19 cellular contexts compared by ENCODE assay signal in the genomic region with DNA sequence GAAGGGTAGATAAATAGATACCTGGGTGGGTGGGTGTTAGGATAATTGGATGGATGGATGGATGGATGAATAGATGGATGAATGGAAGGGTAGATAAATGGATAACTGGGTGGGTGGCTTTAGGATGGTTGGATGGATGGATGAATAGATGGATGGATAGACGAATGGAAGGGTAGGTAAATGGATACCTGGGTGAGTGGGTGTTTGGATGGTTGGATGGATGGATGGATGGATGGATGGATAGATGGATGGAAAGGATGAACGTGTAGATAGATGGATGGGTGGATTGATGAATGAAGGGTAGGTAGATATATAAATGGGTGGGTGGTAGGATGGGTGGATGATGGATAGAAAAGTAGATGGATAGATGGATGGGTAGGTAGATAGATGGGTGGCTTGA. TPM values are rescaled to one million over a fixed set of nuclear protein-coding genes. Genes with fewer than 3 reads are reported as not detected.
DNase-seq lines count a peak whose midpoint lies in the region; ATAC-seq, FAIRE-seq and TF ChIP-seq lines count a peak whose summit lies in the region.
"Had no signal": no experiment of that assay in that cellular context is flagged by ENCODE, and none has a peak within 500 bp of the region (broad histone marks: within the 10 kb centered on the region; RNA-seq: fewer than 3 reads in every experiment).

No MANE protein-coding gene starts in this region.

- no peak overlapping the region for H2BK20ac ChIP-seq in H1 (ENCODE audit: low read length)

- peak overlapping the region; percentile 37 for H3K56ac ChIP-seq in H1 (replicated peaks; ENCODE audit: insufficient read length, low read depth, low read length)

- H3K27ac ChIP-seq in right lobe of liver (peak overlapping the region in 2 of 3 donors; percentile 91 to 92), HepG2 (ENCODE audit: extremely low read length, insufficient read depth, low read length) (no peak overlapping the region), H1 (ENCODE audit: low read depth, low read length) (no peak overlapping the region), ovary (no peak overlapping the region)
- H3K27ac ChIP-seq in BLaER1 treated with 17β-estradiol and CSF1 and Interleukin-3, amounts not matched to agents 10 nM and 100 nM, result no peak overlapping the region
- H3K27ac ChIP-seq: GM23248 had no signal

- peaks cover 22% of the 10 kb centered on the region for H3K4me1 Mint-ChIP-seq in type B pancreatic cell (ENCODE audit: unreplicated experiment)

- H3K4me1 ChIP-seq in right lobe of liver (peaks cover 0 to 66% (median 32%) of the 10 kb centered on the region in 4 donors), HepG2 (ENCODE audit: insufficient read depth, low read length) (peaks cover 79% of the 10 kb centered on the region), H1 (replicated peaks in 1 of 4; ENCODE audit: control insufficient read depth in 3 of 4, insufficient read depth in 4 of 4, low read length in 3 of 4) (peaks cover 0 to 4% (median 0%) of the 10 kb centered on the region in 4 experiments; a peak in 3 of 7 replicates), ovary (ENCODE audit: insufficient read depth) (peaks cover 2% of the 10 kb centered on the region)
- peaks cover 35 to 95% (median 81%) of the 10 kb centered on the region in 10 experiments for H3K4me1 ChIP-seq in BLaER1 treated with 17β-estradiol and CSF1 and Interleukin-3, amounts not matched to agents 10 nM and 100 nM

- H3K9me3 ChIP-seq in right lobe of liver (no peaks in the 10 kb centered on the region), HepG2 (ENCODE audit: low read length) (no peaks in the 10 kb centered on the region), H1 (ENCODE audit: insufficient read depth in 2 of 2, low read depth in 1 of 2, low read length in 1 of 2) (peaks cover 0 to 3% of the 10 kb centered on the region in 2 experiments; a peak in 1 of 4 replicates), ovary (no peaks in the 10 kb centered on the region)
- no peaks in the 10 kb centered on the region for H3K9me3 ChIP-seq in BLaER1 treated with 17β-estradiol and CSF1 and Interleukin-3, amounts not matched to agents 10 nM and 100 nM (replicated peaks in 1 of 11)
- H3K9me3 ChIP-seq: BE2C had no signal

- H3K79me2 ChIP-seq in HepG2 (ENCODE audit: insufficient read depth, low read length), result no peaks in the 10 kb centered on the region
- no peaks in the 10 kb centered on the region for H3K79me2 ChIP-seq in H1 (ENCODE audit: control insufficient read depth in 1 of 2, insufficient read depth in 2 of 2, low read length in 2 of 2)

- H3K4me3 Mint-ChIP-seq in type B pancreatic cell, result no peak overlapping the region
- H3K4me3 Mint-ChIP-seq: CD4-positive, alpha-beta memory T cell had no signal

- FAIRE-seq in HepG2 (lab: Jason Lieb, UNC) (no peak), H1 (lab: Jason Lieb, UNC) (no peak)
- FAIRE-seq: GM12892, GM18507, H54 had no signal

- no peaks in the 10 kb centered on the region for H3K36me3 Mint-ChIP-seq in type B pancreatic cell
- H3K36me3 Mint-ChIP-seq: CD14-positive monocyte; CD4-positive, alpha-beta memory T cell had no signal

- CTCF ChIA-PET in HepG2 (lab: Yijun Ruan, JAX; ENCODE audit: low intra/inter-chr PET ratio, low total read pairs) (no interaction called here), H1 (lab: Charles Lee; ENCODE audit: partially characterized antibody) (interaction anchor here (0.9 to 3.0 kb wide), 3 partner anchors 79 to 176 kb away, joined by 3 to 15 read pairs (median 5); no protein-coding TSS in a partner anchor)

- no peaks in the 10 kb centered on the region for H3K79me1 ChIP-seq in H1 (ENCODE audit: low read depth, low read length)

- H3K4me2 ChIP-seq in HepG2 (ENCODE audit: low read depth, low read length), result no peak overlapping the region
- peak overlapping the region in 8 of 11 experiments; percentile 82 to 99 (median 96); a peak in 16 of 22 replicates for H3K4me2 ChIP-seq in BLaER1 treated with 17β-estradiol and CSF1 and Interleukin-3, amounts not matched to agents 10 nM and 100 nM
- no peak overlapping the region for H3K4me2 ChIP-seq in H1 (ENCODE audit: insufficient read depth in 1 of 2, low read depth in 2 of 2, low read length in 2 of 2)

- H2BK5ac ChIP-seq in H1 (ENCODE audit: low read depth, low read length), result no peak overlapping the region

- H4K5ac ChIP-seq in H1 (ENCODE audit: insufficient read length, low read depth, low read length), result no peak overlapping the region

- H2AFZ ChIP-seq in HepG2 (ENCODE audit: low read length) (no peak overlapping the region), H1 (ENCODE audit: low read length) (no peak overlapping the region)
- H2AFZ ChIP-seq: GM23248 had no signal

- no TSS peak for BruUV-seq in HepG2 (replicated peaks; lab: Mats Ljungman, UMichigan)

- TF ChIP-seq CTCF in right lobe of liver (IDR thresholded peaks at IDR 0.05), result no peak
- no peak for TF ChIP-seq CTCF in HepG2 (CRISPR knock-in tag; IDR thresholded peaks at IDR 0.05)
- no peak for TF ChIP-seq CTCF in H1 (IDR thresholded peaks at IDR 0.05; ENCODE audit: control extremely low read depth in 1 of 3, insufficient read depth in 1 of 3, low read depth in 1 of 3, low read length in 3 of 3)
- no peak for TF ChIP-seq CTCF in type B pancreatic cell (conservative IDR thresholded peaks at IDR 0.05)
- TF ChIP-seq CTCF in ovary (IDR thresholded peaks at IDR 0.05), result no peak

- TF ChIP-seq RAD21 in HepG2 (CRISPR knock-in tag; IDR thresholded peaks at IDR 0.05) (no peak), H1 (IDR thresholded peaks at IDR 0.05 in 1 of 2, conservative IDR thresholded peaks at IDR 0.05 in 1 of 2; ENCODE audit: low read depth in 2 of 2, low read length in 2 of 2) (no peak)

- H3K9ac ChIP-seq in HepG2 (ENCODE audit: insufficient read depth, low read depth, low read length) (no peak overlapping the region), H1 (replicated peaks in 1 of 4; ENCODE audit: extremely low read depth in 1 of 4, low read depth in 3 of 4, low read length in 3 of 4) (no peak overlapping the region)
- H3K9ac ChIP-seq in BLaER1 treated with 17β-estradiol and CSF1 and Interleukin-3, amounts not matched to agents 10 nM and 100 nM, result no peak overlapping the region
- H3K9ac ChIP-seq: GM23248 had no signal

- H3K27me3 Mint-ChIP-seq in type B pancreatic cell, result peaks cover 14% of the 10 kb centered on the region

- H3K9me3 Mint-ChIP-seq in type B pancreatic cell, result peaks cover 8% of the 10 kb centered on the region

- H3K27me3 ChIP-seq in right lobe of liver, result no peaks in the 10 kb centered on the region
- peaks cover 18 to 56% of the 10 kb centered on the region in 2 experiments for H3K27me3 ChIP-seq in HepG2 (ENCODE audit: control insufficient read depth in 1 of 2, insufficient read depth in 2 of 2, low read length in 2 of 2)
- H3K27me3 ChIP-seq in BLaER1 treated with 17β-estradiol and CSF1 and Interleukin-3, amounts not matched to agents 10 nM and 100 nM, result peaks cover 0 to 32% (median 0%) of the 10 kb centered on the region in 11 experiments; a peak in 7 of 22 replicates
- H3K27me3 ChIP-seq in H1 (replicated peaks in 1 of 4; ENCODE audit: control insufficient read depth in 3 of 4, extremely low read depth in 1 of 4, insufficient read depth in 3 of 4, low read length in 3 of 4), result no peaks in the 10 kb centered on the region
- H3K27me3 ChIP-seq in ovary, result no peaks in the 10 kb centered on the region
- H3K27me3 ChIP-seq: BE2C had no signal

- DNase-seq in right lobe of liver, result no peak
- no peak for DNase-seq in HepG2 (ENCODE audit: low spot score)
- DNase-seq in H1 (ENCODE audit: low read depth in 1 of 2, low spot score in 2 of 2), result no peak
- no peak for DNase-seq in type B pancreatic cell (ENCODE audit: extremely low spot score, unreplicated experiment)
- no peak for DNase-seq in effector CD4-positive, alpha-beta T cell
- DNase-seq in ovary, result no peak
- DNase-seq: BE2C; CD4-positive, alpha-beta memory T cell; DMS153; DMS79; GDM1; GM23248; HCEC 1CT had no signal

- intact Hi-C loops in right lobe of liver (cut with DNase I), result loop anchor here (5.0 to 10.0 kb wide), 2 partner anchors 56 to 58 kb away; partner anchors contain the start of gene RXRA (in 1 of the 2)
- intact Hi-C loops in HepG2 (cut with micrococcal nuclease; ENCODE audit: unreplicated experiment), result loop anchor here (5.0 to 10.0 kb wide), 2 partner anchors 56 to 92 kb away; no protein-coding TSS in a partner anchor
- intact Hi-C loops in ovary (cut with DNase I), result no loop called here

- no peak overlapping the region for H3K4ac ChIP-seq in H1 (replicated peaks; ENCODE audit: insufficient read length, low read depth, low read length)

- TF ChIP-seq EP300 in HepG2 (IDR thresholded peaks at IDR 0.05; ENCODE audit: low read depth in 2 of 2, low read length in 2 of 2) (no peak), HepG2 (CRISPR knock-in tag; IDR thresholded peaks at IDR 0.05; ENCODE audit: borderline replicate concordance) (no peak), H1 (IDR thresholded peaks at IDR 0.05; ENCODE audit: borderline replicate concordance in 1 of 2, low read depth in 2 of 2, low read length in 2 of 2) (no peak), ovary (IDR thresholded peaks at IDR 0.05) (no peak)

- no peaks in the 10 kb centered on the region for H4K20me1 ChIP-seq in HepG2 (ENCODE audit: insufficient read depth, low read length)
- peaks cover 0 to 13% (median 0%) of the 10 kb centered on the region in 11 experiments; a peak in 1 of 22 replicates for H4K20me1 ChIP-seq in BLaER1 treated with 17β-estradiol and CSF1 and Interleukin-3, amounts not matched to agents 10 nM and 100 nM
- no peaks in the 10 kb centered on the region for H4K20me1 ChIP-seq in H1 (replicated peaks in 1 of 2; ENCODE audit: control insufficient read depth in 1 of 2, insufficient read depth in 2 of 2, low read length in 2 of 2)

- H3K14ac ChIP-seq in H1 (ENCODE audit: insufficient read length), result no peak overlapping the region

- no peak overlapping the region for H2AK5ac ChIP-seq in H1 (ENCODE audit: low read depth, low read length)

- no peak overlapping the region for H2BK120ac ChIP-seq in H1 (replicated peaks; ENCODE audit: low read depth, low read length)

- POLR2A ChIA-PET in HepG2 (lab: Yijun Ruan, JAX) (no interaction called here), H1 (lab: Charles Lee; ENCODE audit: partially characterized antibody) (no interaction called here)

- H4K8ac ChIP-seq in H1 (ENCODE audit: extremely low read depth, insufficient read depth, low read length), result no peak overlapping the region

- no peak overlapping the region for H3K23ac ChIP-seq in H1 (ENCODE audit: insufficient read length)

- H3K36me3 ChIP-seq in right lobe of liver (no peaks in the 10 kb centered on the region), HepG2 (replicated peaks in 1 of 2; ENCODE audit: control insufficient read depth in 1 of 2, insufficient read depth in 2 of 2, low read length in 2 of 2) (no peaks in the 10 kb centered on the region), H1 (ENCODE audit: control insufficient read depth in 2 of 4, insufficient read depth in 4 of 4, low read length in 3 of 4) (no peaks in the 10 kb centered on the region), ovary (no peaks in the 10 kb centered on the region)
- no peaks in the 10 kb centered on the region for H3K36me3 ChIP-seq in BLaER1 treated with 17β-estradiol and CSF1 and Interleukin-3, amounts not matched to agents 10 nM and 100 nM
- H3K36me3 ChIP-seq: BE2C had no signal

- no peak overlapping the region for H4K91ac ChIP-seq in H1 (replicated peaks; ENCODE audit: insufficient read length, low read length)

- no peak overlapping the region for H2BK15ac ChIP-seq in H1 (ENCODE audit: low read length)

- TF ChIP-seq POLR2A in right lobe of liver (IDR thresholded peaks at IDR 0.05), result no peak
- TF ChIP-seq POLR2A in HepG2 (IDR thresholded peaks at IDR 0.05; ENCODE audit: insufficient read depth in 1 of 2, low read depth in 2 of 2, low read length in 2 of 2), result no peak
- no peak for TF ChIP-seq POLR2A in H1 (IDR thresholded peaks at IDR 0.05; ENCODE audit: control extremely low read depth in 1 of 2, low read depth in 2 of 2, low read length in 2 of 2)
- TF ChIP-seq POLR2A in ovary (IDR thresholded peaks at IDR 0.05), result no peak

- H3K27ac Mint-ChIP-seq in type B pancreatic cell, result peak overlapping the region; percentile 3

- no peak overlapping the region for H3K18ac ChIP-seq in H1 (ENCODE audit: extremely low read depth, low read length)

- no peak for ATAC-seq in right lobe of liver
- no peak for ATAC-seq in HepG2
- no peak for ATAC-seq in HG02885 (IDR thresholded peaks at IDR 0.05; ENCODE audit: poor library complexity, unreplicated experiment)

- no peak overlapping the region for H2BK12ac ChIP-seq in H1 (ENCODE audit: low read depth, low read length)

- 75% methylated on average over 2 of the region's 2 CpGs for WGBS in right lobe of liver (ENCODE audit: insufficient coverage, low coverage, low lambda C conversion rate, missing lambda C conversion rate)
- WGBS in HepG2 (ENCODE audit: low lambda C conversion rate), result 67% methylated on average over 2 of the region's 2 CpGs
- WGBS in H1 (ENCODE audit: extremely low coverage in 1 of 2, insufficient coverage in 1 of 2, insufficient read length in 1 of 2, insufficient replicate concordance in 2 of 2, low coverage in 1 of 2, low lambda C conversion rate in 2 of 2, missing lambda C conversion rate in 1 of 2), 2 experiments, result 87 to 100% methylated on average over 2 of the region's 2 CpGs
- WGBS in ovary, 3 donors, result 88 to 94% (median 90%) methylated on average over 2 of the region's 2 CpGs

- in situ Hi-C loops in HepG2 (cut with HindIII; ENCODE audit: extremely low pct_ligation_motif_present, low pct_unique_long_range_greater_than_20kb), result no loop called here

- peaks cover 6% of the 10 kb centered on the region; the same call in 1 of the 2 replicates for H3K23me2 ChIP-seq in H1 (ENCODE audit: low read depth, low read length)

- no peak overlapping the region for H3K4me3 ChIP-seq in right lobe of liver
- no peak overlapping the region for H3K4me3 ChIP-seq in HepG2 (replicated peaks in 1 of 3; ENCODE audit: insufficient read depth in 1 of 3, low read depth in 2 of 3, low read length in 3 of 3)
- no peak overlapping the region for H3K4me3 ChIP-seq in BLaER1 treated with 17β-estradiol and CSF1 and Interleukin-3, amounts not matched to agents 10 nM and 100 nM
- H3K4me3 ChIP-seq in H1 (ENCODE audit: extremely low read depth in 1 of 4, insufficient read depth in 2 of 4, low read depth in 3 of 4, low read length in 4 of 4), result no peak overlapping the region
- no peak overlapping the region for H3K4me3 ChIP-seq in ovary
- H3K4me3 ChIP-seq: GM23248 had no signal

RNA-seq across cellular contexts. Expression of gene RXRA, which starts 59.8 kb away (rescaled TPM):
- total RNA-seq in right lobe of liver, result 100 to 1,000 TPM; 105 to 165 (median 131) TPM
- total RNA-seq in HepG2 (2016; rRNA removed; fragmentation: Illumina TruSeq; extraction: Trizol), result 19.2 and 29.2 TPM in 2 replicates
- total RNA-seq in HepG2 (2016; cell fraction: cytosol; rRNA removed; fragmentation: Illumina TruSeq; extraction: Trizol; ENCODE audit: low read depth), result 24.1 and 24.5 TPM in 2 replicates
- total RNA-seq in HepG2 (2016; cell fraction: insoluble cytoplasmic fraction; rRNA removed; fragmentation: Illumina TruSeq; extraction: Trizol), result 16.2 and 29.2 TPM in 2 replicates
- total RNA-seq in HepG2 (2016; cell fraction: membrane; rRNA removed; fragmentation: Illumina TruSeq; extraction: Trizol), result 50.6 and 51.0 TPM in 2 replicates
- total RNA-seq in HepG2 (2016; cell fraction: nucleus; rRNA removed; fragmentation: Illumina TruSeq; extraction: Trizol), result 14.5 and 14.9 TPM in 2 replicates
- 18.9 and 23.8 TPM in 2 replicates for polyA plus RNA-seq in HepG2 (2011; rRNA removed)
- polyA plus RNA-seq in HepG2 (2011; cell fraction: cytosol; rRNA removed), result 20.3 and 28.6 TPM in 2 replicates
- polyA plus RNA-seq in HepG2 (2011; cell fraction: nucleus; rRNA removed), result 25.5 and 28.6 TPM in 2 replicates
- 42.6 and 48.4 TPM in 2 replicates for polyA plus RNA-seq in HepG2 (2012)
- polyA plus RNA-seq in HepG2 (2016; cell fraction: cytosol; fragmentation: Illumina TruSeq; extraction: Trizol; ENCODE audit: low read depth), result 68.3 and 74.3 TPM in 2 replicates
- 28.2 and 39.1 TPM in 2 replicates for polyA plus RNA-seq in HepG2 (2016; cell fraction: insoluble cytoplasmic fraction; fragmentation: Illumina TruSeq; extraction: Trizol; ENCODE audit: low read depth)
- polyA plus RNA-seq in HepG2 (2016; cell fraction: membrane; fragmentation: Illumina TruSeq; extraction: Trizol; ENCODE audit: low read depth), result 81.0 and 95.6 TPM in 2 replicates
- polyA plus RNA-seq in HepG2 (2016; cell fraction: nucleus; fragmentation: Illumina TruSeq; extraction: Trizol; ENCODE audit: insufficient read depth, low read depth), result 27.8 and 30.7 TPM in 2 replicates
- polyA minus RNA-seq in HepG2 (2011; rRNA and poly(A)+ RNA removed; ENCODE audit: low replicate concordance), result 26.4 and 69.1 TPM in 2 replicates
- 27.2 and 30.5 TPM in 2 replicates for polyA minus RNA-seq in HepG2 (2011; cell fraction: cytosol; rRNA and poly(A)+ RNA removed)
- polyA minus RNA-seq in HepG2 (2011; cell fraction: nucleus; rRNA and poly(A)+ RNA removed), result 13.6 and 15.8 TPM in 2 replicates
- total RNA-seq in H1 (2021; fragmentation: NEBNext Ultra II Directional; extraction: Animal tissue kit (Norgen Biotek cat#: 25700)), result 28.1 and 29.4 TPM in 2 replicates
- 9.8 and 21.0 TPM in 2 replicates for polyA plus RNA-seq in H1 (2011; rRNA removed)
- polyA plus RNA-seq in H1 (2011; cell fraction: cytosol; rRNA removed), result 14.3 TPM
- 27.1 TPM for polyA plus RNA-seq in H1 (2011; cell fraction: nucleus; rRNA removed)
- polyA plus RNA-seq in H1 (2012, experiment 1 of 2), result 14.2 to 23.4 TPM (median 21.5 TPM) in 4 replicates
- 17.1 TPM for polyA plus RNA-seq in H1 (2012, experiment 2 of 2)
- 14.4 TPM for polyA plus RNA-seq in H1 (2013, experiment 1 of 2)
- 14.7 TPM for polyA plus RNA-seq in H1 (2013, experiment 2 of 2)
- 9.7 and 12.2 TPM in 2 replicates for polyA minus RNA-seq in H1 (2011; rRNA and poly(A)+ RNA removed)
- 14.5 TPM for polyA minus RNA-seq in H1 (2011; cell fraction: cytosol; rRNA and poly(A)+ RNA removed)
- 13.4 TPM for polyA minus RNA-seq in H1 (2011; cell fraction: nucleus; rRNA and poly(A)+ RNA removed)
- total RNA-seq in type B pancreatic cell (ENCODE audit: low replicate concordance), result 66.9 and 127 TPM in 2 replicates
- total RNA-seq in ovary, result 10 to 100 TPM; 23.0 to 82.2 (median 71.8) TPM
- polyA plus RNA-seq in ovary, result 10 to 100 TPM; 12.4 to 53.2 TPM

Comparison
In these comparisons a context has a peak if more than half of its experiments do, and no peak if none do; other contexts are left out.
1. H3K27ac ChIP-seq: peak in right lobe of liver (2 of 3); none in HepG2 (single experiment), BLaER1 treated with 17β-estradiol and CSF1 and Interleukin-3, amounts not matched to agents 10 nM and 100 nM (0 of 11), H1 (single experiment) and ovary (0 of 2).
2. H3K4me2 ChIP-seq: peak in BLaER1 treated with 17β-estradiol and CSF1 and Interleukin-3, amounts not matched to agents 10 nM and 100 nM (8 of 11); none in HepG2 (single experiment) and H1 (0 of 2).
3. intact Hi-C loops: an anchor here in right lobe of liver (5.0 to 10.0 kb wide) and HepG2 (5.0 to 10.0 kb wide); none called in ovary.